19 cellular contexts compared by ENCODE assay signal in the genomic region with DNA sequence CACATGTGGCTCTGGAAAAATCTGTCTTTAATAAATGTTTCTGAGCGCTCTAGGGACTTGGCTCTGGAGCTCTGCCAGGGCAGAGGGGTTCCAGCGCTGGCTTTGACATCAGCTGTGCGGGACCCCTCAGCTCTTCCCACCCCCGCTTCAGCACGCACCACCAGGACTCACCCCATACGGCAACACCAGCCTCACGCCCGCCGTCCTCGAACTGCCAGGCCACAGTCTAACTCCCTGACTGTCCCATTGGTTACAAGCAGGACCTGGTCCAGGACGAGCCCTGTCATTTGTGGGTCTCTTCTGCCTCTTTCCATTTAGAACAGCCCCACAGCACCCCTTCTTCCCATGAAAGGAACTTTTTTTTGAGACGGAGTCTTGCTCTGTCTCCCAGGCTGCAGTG.
"Had no signal": no experiment of that assay in that cellular context is flagged by ENCODE, and none has a peak within 500 bp of the region (broad histone marks: within the 10 kb centered on the region; RNA-seq: fewer than 3 reads in every experiment).

No MANE protein-coding gene starts in this region.

- H3K4me1 Mint-ChIP-seq: activated T-helper 17 cell treated with anti-CD3 and anti-CD28 coated beads, Interleukin-2, amount 50 U/mL, for 72 hours had no signal

- H3K4me3 Mint-ChIP-seq: activated CD8-positive, alpha-beta T cell treated with anti-CD3 and anti-CD28 coated beads for 36 hours; activated T-cell treated with anti-CD3 and anti-CD28 coated beads, Interleukin-2, amount 50 U/mL, for 4 hours; activated T-helper 17 cell treated with anti-CD3 and anti-CD28 coated beads, Interleukin-2, amount 50 U/mL, for 72 hours; naive thymus-derived CD8-positive, alpha-beta T cell had no signal

- H3K9me3 ChIP-seq: left lung, suprapubic skin had no signal

- DNase-seq: activated CD4-positive, alpha-beta T cell treated with anti-CD3 and anti-CD28 coated beads for 1 hour; activated CD4-positive, alpha-beta T cell treated with anti-CD3 and anti-CD28 coated beads, Interleukin-2, amount 50 U/mL, for 1 hour; activated CD8-positive, alpha-beta T cell treated with anti-CD3 and anti-CD28 coated beads for 36 hours; activated gamma-delta T cell treated with Interleukin-2 at 50 U/mL for 16 hours; activated naive CD4-positive, alpha-beta T cell treated with anti-CD3 and anti-CD28 coated beads, Interleukin-2, amount 50 U/mL, for 16 hours; activated T-cell treated with anti-CD3 and anti-CD28 coated beads, Interleukin-2, amount 50 U/mL, for 4 hours; amniotic stem cell; caudate nucleus; foreskin fibroblast; heart right ventricle; kidney glomerular epithelial cell; stimulated activated naive CD4-positive, alpha-beta T cell; T-helper 2 cell; tibial artery had no signal

- H3K4me1 ChIP-seq: left lung, suprapubic skin, tibial artery had no signal

- H3K4me3 ChIP-seq: heart right ventricle, left lung, suprapubic skin, tibial artery had no signal

- H3K27ac Mint-ChIP-seq: activated CD8-positive, alpha-beta T cell treated with anti-CD3 and anti-CD28 coated beads for 36 hours; activated T-helper 17 cell treated with anti-CD3 and anti-CD28 coated beads, Interleukin-2, amount 50 U/mL, for 72 hours; naive thymus-derived CD8-positive, alpha-beta T cell had no signal

- H3K36me3 ChIP-seq: heart right ventricle, left lung, suprapubic skin, tibial artery had no signal

- H3K27ac ChIP-seq: heart right ventricle, left lung, suprapubic skin, tibial artery had no signal

- H3K27me3 ChIP-seq: heart right ventricle had no signal

- H3K27me3 Mint-ChIP-seq: activated CD8-positive, alpha-beta T cell treated with anti-CD3 and anti-CD28 coated beads for 36 hours; progenitor cell of endocrine pancreas had no signal

- H3K9me3 Mint-ChIP-seq: activated CD8-positive, alpha-beta T cell treated with anti-CD3 and anti-CD28 coated beads for 36 hours; activated T-helper 17 cell treated with anti-CD3 and anti-CD28 coated beads, Interleukin-2, amount 50 U/mL, for 72 hours had no signal

- H3K36me3 Mint-ChIP-seq: naive thymus-derived CD8-positive, alpha-beta T cell had no signal

- ATAC-seq: activated CD8-positive, alpha-beta T cell treated with anti-CD3 and anti-CD28 coated beads for 36 hours; activated T-cell treated with anti-CD3 and anti-CD28 coated beads, Interleukin-2, amount 50 U/mL, for 4 hours; activated T-helper 17 cell treated with anti-CD3 and anti-CD28 coated beads, Interleukin-2, amount 50 U/mL, for 72 hours; heart right ventricle; left lung; naive thymus-derived CD8-positive, alpha-beta T cell had no signal
